In genomic region chr2:209682646-209683045, GRCh38 we compare ENCODE assay signal across 25 cellular contexts.
"Had no signal": no experiment of that assay in that cellular context is flagged by ENCODE, and none has a peak within 500 bp of the region (broad histone marks: within the 10 kb centered on the region; RNA-seq: fewer than 3 reads in every experiment).

No MANE protein-coding gene starts in this region.

- H3K9me3 ChIP-seq: SJCRH30 had no signal

- H3K27ac ChIP-seq: SJCRH30, SK-N-MC had no signal

- H3K36me3 ChIP-seq: SJCRH30 had no signal

- ATAC-seq: activated CD8-positive, alpha-beta T cell treated with anti-CD3 and anti-CD28 coated beads for 36 hours; activated naive CD8-positive, alpha-beta T cell treated with anti-CD3 and anti-CD28 coated beads, Interleukin-2, amount 50 U/mL, for 24 hours; K562; Panc1 had no signal

- H3K27me3 ChIP-seq: SJCRH30 had no signal

- H3K4me1 ChIP-seq: SJCRH30 had no signal

- H3K4me3 ChIP-seq: K562, SJCRH30, SK-N-MC had no signal

- DNase-seq: activated CD4-positive, alpha-beta T cell treated with anti-CD3 and anti-CD28 coated beads, Interleukin-2, amount 10 ng/mL, durations not matched to agents 24 days and 14 days; activated CD4-positive, alpha-beta T cell treated with anti-CD3 and anti-CD28 coated beads, Interleukin-2, amount 50 U/mL, for 4 hours; activated CD8-positive, alpha-beta T cell treated with anti-CD3 and anti-CD28 coated beads for 36 hours; activated gamma-delta T cell treated with Interleukin-2 at 50 U/mL for 16 hours; activated naive CD4-positive, alpha-beta T cell treated with anti-CD3 and anti-CD28 coated beads, Interleukin-2, amount 10 ng/mL, durations not matched to agents 7 days and 5 days; activated naive CD8-positive, alpha-beta T cell treated with anti-CD3 and anti-CD28 coated beads, Interleukin-2, amount 50 U/mL, for 24 hours; activated T-cell treated with anti-CD3 and anti-CD28 coated beads, Interleukin-2, amount 50 U/mL, for 24 hours; anterior cingulate cortex; NCI-H1105; NCI-H1417 treated with DMSO at 0.1 percent for 48 hours; NCI-H187 treated with DMSO at 0.1 percent for 48 hours; NCI-H2081; NCI-H2171 treated with DMSO at 0.1 percent for 48 hours; NCI-H2227 treated with DMSO at 0.1 percent for 48 hours; NCI-H446; NCI-H510A treated with DMSO at 0.1 percent for 48 hours; NCI-H526 treated with DMSO at 0.1 percent for 48 hours; NCI-H774; SHP77; SJCRH30; T1000 had no signal

- FAIRE-seq: bronchial epithelial cell, K562 had no signal
